Comparison of ENCODE assay signal across 8 cellular contexts in the genomic region with DNA sequence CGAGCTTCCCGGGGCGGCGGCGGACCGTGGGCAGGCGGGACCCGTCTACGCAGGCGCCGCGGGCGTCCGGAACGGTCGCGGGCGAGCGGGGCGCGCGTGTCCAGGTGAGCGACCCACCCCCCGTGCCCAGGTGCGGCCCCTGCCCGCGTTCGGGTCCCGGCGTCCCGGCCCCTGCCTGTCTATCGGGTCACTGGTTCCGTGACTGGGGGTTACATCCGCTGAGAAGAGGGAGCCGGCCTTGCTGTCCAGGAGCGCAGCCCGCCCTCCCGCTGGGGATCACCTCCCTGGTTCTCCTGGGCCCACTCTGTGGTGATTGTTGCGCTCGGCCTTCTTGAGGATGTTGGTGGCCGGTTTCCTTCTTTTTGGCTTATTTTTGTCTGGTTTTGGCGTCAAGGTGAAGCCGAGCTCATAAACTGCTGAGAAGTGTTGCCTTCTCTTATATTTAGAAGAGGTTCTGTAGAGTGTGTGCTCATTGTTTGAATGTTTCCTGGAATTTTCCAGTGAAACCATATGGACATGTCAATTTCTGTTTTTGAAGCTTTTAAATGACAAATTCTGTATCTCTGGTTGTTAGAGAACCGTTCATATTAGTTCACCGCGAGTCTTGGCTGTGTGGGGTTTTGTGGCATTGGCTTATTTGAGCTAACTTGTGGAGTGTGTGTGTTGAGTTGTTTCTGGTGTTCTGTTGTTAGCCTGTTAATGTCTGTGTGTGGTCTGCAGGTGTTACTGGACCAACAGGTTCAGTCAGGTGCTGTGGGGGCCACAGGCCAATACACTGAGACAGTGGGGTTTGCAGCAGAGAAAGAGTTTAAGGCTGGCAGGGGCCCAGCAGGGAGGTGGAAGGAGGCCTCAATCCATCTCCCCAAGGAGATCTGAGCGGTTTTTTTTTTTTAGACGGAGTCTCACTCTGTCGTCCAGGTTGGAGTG.
DNase-seq lines count a peak whose midpoint lies in the region; FAIRE-seq and TF ChIP-seq lines count a peak whose summit lies in the region.

No MANE protein-coding gene starts in this region.

- TF ChIP-seq CTCF in LNCaP clone FGC (IDR thresholded peaks at IDR 0.05; ENCODE audit: control insufficient read depth, extremely low read depth, insufficient read depth), result no peak

- peak overlapping the region; percentile 80 for H3K9ac ChIP-seq in adipocyte (ENCODE audit: low read length)
- no peak overlapping the region for H3K9ac ChIP-seq in iPS-15b (ENCODE audit: low read depth, low read length)

- H3K36me3 ChIP-seq in adipocyte (ENCODE audit: control insufficient read depth, insufficient read depth, low read length, severe bottlenecking), result no peaks in the 10 kb centered on the region
- H3K36me3 ChIP-seq in iPS-15b (ENCODE audit: control insufficient read depth, insufficient read depth, low read length), result no peaks in the 10 kb centered on the region

- no peak for FAIRE-seq in H54 (lab: Jason Lieb, UNC)

- H3K27ac ChIP-seq in skin epidermis, result peak overlapping the region in 19 of 21 experiments; percentile 6 to 87 (median 72)

- no peak for TF ChIP-seq POLR2A in H54 (IDR thresholded peaks at IDR 0.05; ENCODE audit: low read depth, low read length)

- H3K4me1 ChIP-seq in adipocyte (ENCODE audit: control insufficient read depth, insufficient read depth, low read length), result peaks cover 9% of the 10 kb centered on the region
- H3K4me1 ChIP-seq in iPS-15b (ENCODE audit: control insufficient read depth, insufficient read depth, low read length), result no peaks in the 10 kb centered on the region

- peak in 2 of 3 experiments; percentile 70 to 72 for DNase-seq in NCI-H1417 (lab: John Stamatoyannopoulos, UW)
- DNase-seq in NCI-H1417 treated with DMSO at 0.1 percent for 48 hours (lab: John Stamatoyannopoulos, UW), result no peak
- peak; percentile 68 for DNase-seq in H54 (ENCODE audit: insufficient read length, low spot score)
- DNase-seq in LNCaP clone FGC (ENCODE audit: low read depth), result no peak
- DNase-seq in adipocyte (ENCODE audit: low read depth), result peak; percentile 52
- no peak for DNase-seq in activated CD4-positive, CD25-positive, alpha-beta regulatory T cell treated with anti-CD3 and anti-CD28 coated beads, Interleukin-2, amount 50 U/mL, for 72 hours

- peak overlapping the region; percentile 72 for H3K4me3 ChIP-seq in LNCaP clone FGC (ENCODE audit: low read depth, low read length)
- H3K4me3 ChIP-seq in adipocyte (ENCODE audit: low read length), result peak overlapping the region; percentile 92
- H3K4me3 ChIP-seq in iPS-15b (ENCODE audit: low read depth, low read length), result peak overlapping the region; percentile 88
- peak overlapping the region; percentile 63 to 99 (median 94) for H3K4me3 ChIP-seq in skin epidermis

- H3K27me3 ChIP-seq in adipocyte (replicated peaks; ENCODE audit: control insufficient read depth, insufficient read depth, low read length), result no peaks in the 10 kb centered on the region
- H3K27me3 ChIP-seq in iPS-15b (ENCODE audit: control insufficient read depth, insufficient read depth, low read length), result peaks cover 3% of the 10 kb centered on the region

- H3K9me3 ChIP-seq in adipocyte (ENCODE audit: control insufficient read depth, low read length), result no peaks in the 10 kb centered on the region
- H3K9me3 ChIP-seq in iPS-15b (ENCODE audit: control insufficient read depth, insufficient read depth, low read length), result no peaks in the 10 kb centered on the region

Comparison
In these comparisons a context has a peak if more than half of its experiments do, and no peak if none do; other contexts are left out.
1. DNase-seq: peak in NCI-H1417 (2 of 3), H54 (single experiment) and adipocyte (single experiment); none in NCI-H1417 treated with DMSO at 0.1 percent for 48 hours (single experiment), LNCaP clone FGC (single experiment) and activated CD4-positive, CD25-positive, alpha-beta regulatory T cell treated with anti-CD3 and anti-CD28 coated beads, Interleukin-2, amount 50 U/mL, for 72 hours (single experiment).
2. Peak in every context shown above with its lines, with median percentiles within 50 percentile points of each other: H3K4me3 ChIP-seq.